26 cellular contexts compared by ENCODE assay signal in the genomic region with DNA sequence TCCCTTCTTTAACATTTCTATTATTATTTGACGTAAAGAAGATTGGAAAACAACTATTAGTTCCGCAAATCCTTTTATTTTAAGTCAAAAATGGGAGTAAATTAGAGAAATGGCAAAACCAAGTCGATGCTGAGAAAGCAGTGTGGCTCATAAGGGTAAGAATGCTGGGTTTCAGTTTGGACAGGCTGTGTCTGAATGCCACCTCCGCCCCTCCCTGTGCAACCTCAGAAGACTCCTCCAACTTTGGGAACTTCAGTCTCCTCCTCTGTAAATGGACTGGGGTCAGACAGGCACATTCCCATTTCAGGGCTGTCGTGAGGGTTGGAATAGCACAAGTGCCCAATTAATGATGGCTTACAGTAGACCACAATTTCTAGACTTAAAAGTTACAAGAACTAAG.
"Had no signal": no experiment of that assay in that cellular context is flagged by ENCODE, and none has a peak within 500 bp of the region (broad histone marks: within the 10 kb centered on the region; RNA-seq: fewer than 3 reads in every experiment).

No MANE protein-coding gene starts in this region.

- H3K4me1 Mint-ChIP-seq: nephron progenitor cell; stimulated activated memory B cell treated with anti-CD40 and anti-IgM and Interleukin-4, amounts not matched to agents 10 μg/mL and 1 μg/mL and 100 μg/mL, for 72 hours; stimulated activated naive CD8-positive, alpha-beta T cell treated with anti-CD3 and anti-CD28 coated beads, Interleukin-15, amount 100 ng/mL, for 72 hours had no signal

- H3K9me3 Mint-ChIP-seq: naive thymus-derived CD8-positive, alpha-beta T cell; natural killer cell treated with Interleukin-12 subunit alpha and Interleukin-12 subunit beta and Interleukin-15 and Interleukin-18, amount 100 ng/mL, for 72 hours; nephron progenitor cell; neural crest cell; stimulated activated memory B cell treated with anti-CD40 and anti-IgM and Interleukin-4, amounts not matched to agents 10 μg/mL and 1 μg/mL and 100 μg/mL, for 72 hours; stimulated activated naive CD8-positive, alpha-beta T cell treated with anti-CD3 and anti-CD28 coated beads, Interleukin-15, amount 100 ng/mL, for 72 hours had no signal

- H3K27ac Mint-ChIP-seq: naive thymus-derived CD8-positive, alpha-beta T cell; natural killer cell treated with Interleukin-12 subunit alpha and Interleukin-12 subunit beta and Interleukin-15 and Interleukin-18, amount 100 ng/mL, for 72 hours; nephron progenitor cell; progenitor cell of endocrine pancreas; stimulated activated memory B cell treated with anti-CD40 and anti-IgM and Interleukin-4, amounts not matched to agents 10 μg/mL and 1 μg/mL and 100 μg/mL, for 72 hours had no signal

- H3K36me3 Mint-ChIP-seq: naive thymus-derived CD8-positive, alpha-beta T cell; natural killer cell treated with Interleukin-12 subunit alpha and Interleukin-12 subunit beta and Interleukin-15 and Interleukin-18, amount 100 ng/mL, for 72 hours; stimulated activated memory B cell treated with anti-CD40 and anti-IgM and Interleukin-4, amounts not matched to agents 10 μg/mL and 1 μg/mL and 100 μg/mL, for 72 hours had no signal

- DNase-seq: naive thymus-derived CD8-positive, alpha-beta T cell; nephron progenitor cell; nucleus accumbens; ovary; posterior cingulate gyrus; psoas muscle; right cardiac atrium; right lobe of liver; sigmoid colon; small intestine; stimulated activated CD4-positive, alpha-beta T cell treated with anti-CD3 and anti-CD28 coated beads, Interleukin-15, amount 100 ng/mL, for 24 hours; stimulated activated CD4-positive, alpha-beta T cell treated with anti-CD3 and anti-CD28 coated beads, Interleukin-4, amount 100 ng/mL, for 1 hour; stimulated activated CD4-positive, alpha-beta T cell treated with anti-CD3 and anti-CD28 coated beads, Interleukin-4, amount 100 ng/mL, for 4 hours; stimulated activated CD8-positive, alpha-beta memory T cell treated with anti-CD3 and anti-CD28 coated beads, Interleukin-4, amount 100 ng/mL, for 48 hours; stimulated activated naive CD4-positive, alpha-beta T cell; stimulated activated naive CD8-positive, alpha-beta T cell treated with anti-CD3 and anti-CD28 coated beads, Interleukin-15, amount 100 ng/mL, for 72 hours; stimulated activated naive CD8-positive, alpha-beta T cell treated with anti-CD3 and anti-CD28 coated beads, Interleukin-15, Interleukin-2, amounts not matched to agents 100 U/mL and 50 U/mL, for 24 hours; substantia nigra; testis; tibial artery; transverse colon; upper lobe of left lung had no signal

- H3K4me3 Mint-ChIP-seq: naive thymus-derived CD8-positive, alpha-beta T cell; natural killer cell treated with Interleukin-12 subunit alpha and Interleukin-12 subunit beta and Interleukin-15 and Interleukin-18, amount 100 ng/mL, for 72 hours; nephron progenitor cell; neural crest cell; stimulated activated memory B cell treated with anti-CD40 and anti-IgM and Interleukin-4, amounts not matched to agents 10 μg/mL and 1 μg/mL and 100 μg/mL, for 72 hours; stimulated activated naive CD8-positive, alpha-beta T cell treated with anti-CD3 and anti-CD28 coated beads, Interleukin-15, amount 100 ng/mL, for 72 hours had no signal
